In the genomic region with DNA sequence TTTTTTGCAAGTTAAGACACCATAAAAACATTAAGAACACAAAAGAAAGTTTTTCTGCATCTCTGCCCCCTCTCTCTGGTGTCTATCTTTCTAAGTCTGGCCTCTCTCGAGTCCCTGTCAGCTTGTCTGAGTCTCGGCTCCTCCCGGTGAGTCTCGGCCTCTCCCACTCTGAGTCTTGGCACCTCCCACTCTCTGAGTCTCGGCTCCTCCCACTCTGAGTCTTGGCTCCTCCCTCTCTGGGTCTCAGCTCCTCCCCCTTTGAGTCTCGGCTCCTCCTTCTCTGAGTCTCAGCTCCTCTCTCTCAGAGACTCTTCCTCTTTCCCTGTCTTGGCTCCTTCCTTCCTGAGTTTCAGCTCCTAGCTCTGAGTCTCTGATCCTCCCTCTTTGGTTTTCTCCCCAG, we compare ENCODE assay signal across 14 cellular contexts.
A peak's percentile ranks its signal among the peaks of the same experiment; 100 is the strongest.
DNase-seq lines count a peak whose midpoint lies in the region; ATAC-seq, FAIRE-seq and TF ChIP-seq lines count a peak whose summit lies in the region.
"Had no signal": no experiment of that assay in that cellular context is flagged by ENCODE, and none has a peak within 500 bp of the region (broad histone marks: within the 10 kb centered on the region; RNA-seq: fewer than 3 reads in every experiment).

No MANE protein-coding gene starts in this region.

- H4K91ac ChIP-seq in trophoblast cell (ENCODE audit: low read depth, low read length): no peak overlapping the region

- H3K4me2 ChIP-seq in GM12878 (ENCODE audit: control insufficient read depth, insufficient read depth): no peak overlapping the region
- no peak overlapping the region for H3K4me2 ChIP-seq in trophoblast cell (ENCODE audit: low read length)

- TF ChIP-seq POLR2A in GM12878 (IDR thresholded peaks at IDR 0.05; ENCODE audit: low read depth, low read length): no peak

- no peak overlapping the region for H2BK5ac ChIP-seq in trophoblast cell (ENCODE audit: low read depth, low read length, poor library complexity)

- no peak overlapping the region for H3K27ac Mint-ChIP-seq in activated CD4-positive, alpha-beta memory T cell treated with anti-CD3 and anti-CD28 coated beads for 36 hours
- no peak overlapping the region for H3K27ac Mint-ChIP-seq in activated CD4-positive, alpha-beta memory T cell treated with anti-CD3 and anti-CD28 coated beads, Interleukin-2, amount 10 ng/mL, durations not matched to agents 7 days and 5 days
- H3K27ac Mint-ChIP-seq: T-helper 2 cell treated with Interferon-gamma antibody and Interleukin-4, amounts not matched to agents 5 μg/mL and 100 μg/mL, for 36 hours had no signal

- no peak overlapping the region for H4K8ac ChIP-seq in trophoblast cell (ENCODE audit: low read depth, low read length)

- no peaks in the 10 kb centered on the region for H4K20me1 ChIP-seq in GM12878 (ENCODE audit: control insufficient read depth, insufficient read depth)

- H3K4me1 Mint-ChIP-seq in activated CD4-positive, alpha-beta memory T cell treated with anti-CD3 and anti-CD28 coated beads for 36 hours (ENCODE audit: low read depth): no peaks in the 10 kb centered on the region
- no peaks in the 10 kb centered on the region for H3K4me1 Mint-ChIP-seq in activated CD4-positive, alpha-beta memory T cell treated with anti-CD3 and anti-CD28 coated beads, Interleukin-2, amount 10 ng/mL, durations not matched to agents 7 days and 5 days

- no TSS peak for BruUV-seq in GM12878 (replicated peaks; lab: Mats Ljungman, UMichigan)

- no peak overlapping the region for H3K4ac ChIP-seq in trophoblast cell (ENCODE audit: low read depth, low read length)

- H3K36me3 Mint-ChIP-seq in activated CD4-positive, alpha-beta memory T cell treated with anti-CD3 and anti-CD28 coated beads for 36 hours: no peaks in the 10 kb centered on the region
- no peaks in the 10 kb centered on the region for H3K36me3 Mint-ChIP-seq in activated CD4-positive, alpha-beta memory T cell treated with anti-CD3 and anti-CD28 coated beads, Interleukin-2, amount 10 ng/mL, durations not matched to agents 7 days and 5 days (ENCODE audit: low read depth)

- no peaks in the 10 kb centered on the region for H3K36me3 ChIP-seq in MG63
- no peaks in the 10 kb centered on the region for H3K36me3 ChIP-seq in GM12878 (ENCODE audit: control insufficient read depth in 2 of 2, insufficient read depth in 2 of 2, low read length in 1 of 2)
- no peaks in the 10 kb centered on the region for H3K36me3 ChIP-seq in trophoblast cell (ENCODE audit: control insufficient read depth in 1 of 2, insufficient read depth in 2 of 2, low read length in 2 of 2)
- H3K36me3 ChIP-seq: transverse colon had no signal

- H3K9me3 ChIP-seq in MG63 (no peaks in the 10 kb centered on the region), GM12878 (replicated peaks; ENCODE audit: control insufficient read depth, insufficient read depth, low read length) (no peaks in the 10 kb centered on the region; the same call in 2 of the 3 replicates), trophoblast cell (ENCODE audit: insufficient read depth, low read depth, low read length) (no peaks in the 10 kb centered on the region)
- H3K9me3 ChIP-seq: transverse colon had no signal

- H2AFZ ChIP-seq in GM12878 (ENCODE audit: control insufficient read depth, low read depth, low read length) (no peak overlapping the region), trophoblast cell (ENCODE audit: insufficient read depth, low read length, poor library complexity) (no peak overlapping the region)

- intact Hi-C loops in activated CD4-positive, alpha-beta memory T cell treated with anti-CD3 and anti-CD28 coated beads for 36 hours (cut with micrococcal nuclease): no loop called here
- intact Hi-C loops in GM12878 (cut with micrococcal nuclease; ENCODE audit: unreplicated experiment): no loop called here

- TF ChIP-seq RAD21 in GM12878 (IDR thresholded peaks at IDR 0.05; ENCODE audit: insufficient read depth, low read depth, low read length): no peak

- H3K79me2 ChIP-seq in GM12878 (ENCODE audit: control insufficient read depth, insufficient read depth, low read length): no peaks in the 10 kb centered on the region
- H3K79me2 ChIP-seq in trophoblast cell (ENCODE audit: control insufficient read depth, insufficient read depth, low read length, poor library complexity): no peaks in the 10 kb centered on the region

- TF ChIP-seq CTCF in GM12878 (IDR thresholded peaks at IDR 0.05 in 2 of 3, conservative IDR thresholded peaks at IDR 0.05 in 1 of 3; ENCODE audit: control insufficient read depth in 2 of 3, extremely low read depth in 1 of 3, insufficient read depth in 1 of 3, low read depth in 3 of 3, low read length in 3 of 3): no peak

- no peak overlapping the region for H2BK120ac ChIP-seq in trophoblast cell (ENCODE audit: insufficient read depth, low read length, poor library complexity)

- RAD21 ChIA-PET in GM12878 (lab: Charles Lee; ENCODE audit: unreplicated experiment): interaction anchor here (0.6 kb wide), 1 partner anchor 113 kb away, joined by 4 read pairs; no protein-coding TSS in a partner anchor

- no peaks in the 10 kb centered on the region for H3K9me3 Mint-ChIP-seq in activated CD4-positive, alpha-beta memory T cell treated with anti-CD3 and anti-CD28 coated beads for 36 hours
- H3K9me3 Mint-ChIP-seq in activated CD4-positive, alpha-beta memory T cell treated with anti-CD3 and anti-CD28 coated beads, Interleukin-2, amount 10 ng/mL, durations not matched to agents 7 days and 5 days: no peaks in the 10 kb centered on the region
- H3K9me3 Mint-ChIP-seq: T-helper 2 cell treated with Interferon-gamma antibody and Interleukin-4, amounts not matched to agents 5 μg/mL and 100 μg/mL, for 36 hours had no signal

- H3K79me1 ChIP-seq in trophoblast cell (ENCODE audit: low read length): peaks cover 4% of the 10 kb centered on the region

- no peak for FAIRE-seq in GM12878 (lab: Jason Lieb, UNC)

- SMC1A ChIA-PET in GM12878 (lab: Charles Lee; ENCODE audit: uncharacterized antibody, unreplicated experiment): no interaction called here

- no peak overlapping the region for H3K18ac ChIP-seq in trophoblast cell (ENCODE audit: low read length)

- H3K27ac ChIP-seq in GM12878 (ENCODE audit: control insufficient read depth, insufficient read depth) (no peak overlapping the region), trophoblast cell (ENCODE audit: low read depth, low read length) (no peak overlapping the region)
- H3K27ac ChIP-seq: coronary artery, transverse colon had no signal

- POLR2A ChIA-PET in activated CD4-positive, alpha-beta memory T cell treated with anti-CD3 and anti-CD28 coated beads for 36 hours (lab: Charles Lee): no interaction called here
- POLR2A ChIA-PET in activated CD4-positive, alpha-beta memory T cell treated with anti-CD3 and anti-CD28 coated beads, Interleukin-2, amount 10 ng/mL, durations not matched to agents 7 days and 5 days (lab: Charles Lee): no interaction called here
- POLR2A ChIA-PET in GM12878 (lab: Charles Lee): no interaction called here

- 51% methylated on average over 5 of the region's 6 CpGs for WGBS in GM12878 (ENCODE audit: insufficient coverage, insufficient replicate concordance, low lambda C conversion rate, missing lambda C conversion rate)
- WGBS in trophoblast cell (ENCODE audit: extremely low coverage, insufficient coverage, insufficient read length): no CpG with 5 or more reads among the region's 6 CpGs

- H3K4me3 ChIP-seq in MG63 (no peak overlapping the region), GM12878 (no peak overlapping the region), trophoblast cell (ENCODE audit: low read depth, low read length) (no peak overlapping the region)
- H3K4me3 ChIP-seq: coronary artery, transverse colon had no signal

- no peak overlapping the region for H2BK12ac ChIP-seq in trophoblast cell (ENCODE audit: low read length)

- in situ Hi-C loops in GM12878 (cut with MboI): no loop called here

- H3K27me3 Mint-ChIP-seq in activated CD4-positive, alpha-beta memory T cell treated with anti-CD3 and anti-CD28 coated beads for 36 hours: peaks cover 21% of the 10 kb centered on the region
- peaks cover 11% of the 10 kb centered on the region for H3K27me3 Mint-ChIP-seq in activated CD4-positive, alpha-beta memory T cell treated with anti-CD3 and anti-CD28 coated beads, Interleukin-2, amount 10 ng/mL, durations not matched to agents 7 days and 5 days

- no peak overlapping the region for H3K4me3 Mint-ChIP-seq in activated CD4-positive, alpha-beta memory T cell treated with anti-CD3 and anti-CD28 coated beads for 36 hours
- no peak overlapping the region for H3K4me3 Mint-ChIP-seq in activated CD4-positive, alpha-beta memory T cell treated with anti-CD3 and anti-CD28 coated beads, Interleukin-2, amount 10 ng/mL, durations not matched to agents 7 days and 5 days
- H3K4me3 Mint-ChIP-seq: T-helper 2 cell treated with Interferon-gamma antibody and Interleukin-4, amounts not matched to agents 5 μg/mL and 100 μg/mL, for 36 hours had no signal

- DNase-seq in activated CD4-positive, alpha-beta memory T cell treated with anti-CD3 and anti-CD28 coated beads for 36 hours: peak; percentile 23
- no peak for DNase-seq in activated CD4-positive, alpha-beta memory T cell treated with anti-CD3 and anti-CD28 coated beads, Interleukin-2, amount 10 ng/mL, durations not matched to agents 7 days and 5 days
- DNase-seq in MG63: peak; percentile 37
- no peak for DNase-seq in GM12878 (ENCODE audit: low read depth, low spot score)
- peak; percentile 31 to 34 for DNase-seq in trophoblast cell
- DNase-seq in activated gamma-delta T cell (lab: John Stamatoyannopoulos, UW): no peak
- DNase-seq: GF-D8, kidney glomerular epithelial cell, NCI-H2081, transverse colon had no signal

- H4K12ac ChIP-seq in trophoblast cell (ENCODE audit: low read depth, low read length): no peak overlapping the region

- no peak overlapping the region for H2AK5ac ChIP-seq in trophoblast cell (ENCODE audit: low read length)

- H3K14ac ChIP-seq in trophoblast cell (ENCODE audit: low read length): no peak overlapping the region

- H3K9ac ChIP-seq in GM12878 (ENCODE audit: control insufficient read depth, insufficient read depth, low read length) (no peak overlapping the region), trophoblast cell (ENCODE audit: low read length) (no peak overlapping the region)

- no peak for TF ChIP-seq EP300 in GM12878 (IDR thresholded peaks at IDR 0.05; ENCODE audit: borderline replicate concordance in 1 of 2, control insufficient read depth in 1 of 2, low read depth in 2 of 2, low read length in 2 of 2)

- H3K4me1 ChIP-seq in GM12878 (ENCODE audit: control insufficient read depth, insufficient read depth, low read length) (no peaks in the 10 kb centered on the region), trophoblast cell (ENCODE audit: control insufficient read depth in 1 of 2, insufficient read depth in 2 of 2, low read length in 2 of 2) (peaks cover 4 to 6% of the 10 kb centered on the region in 2 experiments)

- CTCF ChIA-PET in activated CD4-positive, alpha-beta memory T cell treated with anti-CD3 and anti-CD28 coated beads for 36 hours (lab: Charles Lee): interaction anchor here (0.7 kb wide), 1 partner anchor 16 kb away, joined by 3 read pairs; no protein-coding TSS in a partner anchor
- CTCF ChIA-PET in activated CD4-positive, alpha-beta memory T cell treated with anti-CD3 and anti-CD28 coated beads, Interleukin-2, amount 10 ng/mL, durations not matched to agents 7 days and 5 days (lab: Charles Lee): no interaction called here
- CTCF ChIA-PET in GM12878 (lab: Yijun Ruan, JAX): no interaction called here

- no peak overlapping the region for H3K23ac ChIP-seq in trophoblast cell (ENCODE audit: low read length)

- H3K27me3 ChIP-seq in MG63: no peaks in the 10 kb centered on the region
- H3K27me3 ChIP-seq in GM12878 (replicated peaks in 1 of 2; ENCODE audit: control insufficient read depth in 2 of 2, insufficient read depth in 2 of 2, low read length in 1 of 2): 0 out of 4 replicates have a peak, but pooled peaks cover 0 to 5% of the 10 kb centered on the region in 2 experiments
- no peaks in the 10 kb centered on the region for H3K27me3 ChIP-seq in trophoblast cell (ENCODE audit: insufficient read depth, low read length)
- H3K27me3 ChIP-seq: transverse colon had no signal

- ATAC-seq in GM12878 (peak; percentile 45; the same call in 2 of the 3 replicates), HG02588 (IDR thresholded peaks at IDR 0.05; ENCODE audit: unreplicated experiment) (no peak), HG03521 (IDR thresholded peaks at IDR 0.05; ENCODE audit: unreplicated experiment) (no peak)

Comparison
In these comparisons a context has a peak if more than half of its experiments do, and no peak if none do; other contexts are left out.
1. DNase-seq: peak in activated CD4-positive, alpha-beta memory T cell treated with anti-CD3 and anti-CD28 coated beads for 36 hours (single experiment), MG63 (single experiment) and trophoblast cell (2 of 2); none in activated CD4-positive, alpha-beta memory T cell treated with anti-CD3 and anti-CD28 coated beads, Interleukin-2, amount 10 ng/mL, durations not matched to agents 7 days and 5 days (single experiment), GM12878 (single experiment) and activated gamma-delta T cell (single experiment).